1 cellular context compared by ENCODE assay signal in the genomic region with DNA sequence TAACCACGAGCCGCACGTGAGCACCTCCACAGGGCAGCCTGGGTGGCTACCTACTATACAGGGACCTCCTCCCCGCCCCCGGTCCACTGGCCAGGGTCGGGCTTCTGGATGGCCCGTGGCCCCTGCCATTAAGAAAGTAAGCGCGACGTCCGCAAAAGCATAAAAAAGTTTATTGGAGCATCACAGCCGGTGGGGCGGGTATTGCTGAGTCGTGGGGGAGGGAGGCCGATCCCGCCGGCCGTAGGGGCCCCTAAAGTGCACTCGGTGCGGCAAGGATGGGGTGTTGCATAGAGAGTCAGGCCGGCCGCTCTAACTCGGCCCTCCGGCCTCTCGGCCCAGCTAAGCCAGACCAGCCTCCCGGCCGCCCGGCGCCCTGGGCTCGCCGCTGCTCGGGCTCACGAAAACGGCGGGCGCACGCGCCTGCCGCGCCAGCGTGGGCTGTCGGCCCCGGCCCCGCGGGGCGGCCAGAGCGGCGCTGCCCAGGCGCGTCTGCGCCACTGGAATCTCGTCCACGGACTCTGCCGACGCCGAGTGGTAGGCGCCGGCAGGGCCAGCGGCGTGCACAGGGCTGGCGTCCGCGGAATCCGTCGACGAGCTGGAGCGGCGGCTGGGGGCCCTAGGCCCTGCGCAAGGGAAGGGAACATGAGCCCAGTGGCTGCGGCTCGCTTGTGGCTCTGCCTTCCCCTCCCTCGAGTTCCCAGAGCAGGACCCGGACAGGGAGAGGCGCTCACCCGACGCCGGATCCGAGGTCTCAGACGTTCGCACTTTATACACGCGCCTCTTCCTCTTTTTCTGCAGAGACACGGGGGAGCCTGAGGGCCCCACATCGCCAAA.
TF ChIP-seq lines count a peak whose summit lies in the region.

No MANE protein-coding gene starts in this region.

TF ChIP-seq in SK-N-SH, 30 proteins besides CTCF, POLR2A, EP300 and RAD21 (continued from another document):
- TF ChIP-seq, protein P1, sequence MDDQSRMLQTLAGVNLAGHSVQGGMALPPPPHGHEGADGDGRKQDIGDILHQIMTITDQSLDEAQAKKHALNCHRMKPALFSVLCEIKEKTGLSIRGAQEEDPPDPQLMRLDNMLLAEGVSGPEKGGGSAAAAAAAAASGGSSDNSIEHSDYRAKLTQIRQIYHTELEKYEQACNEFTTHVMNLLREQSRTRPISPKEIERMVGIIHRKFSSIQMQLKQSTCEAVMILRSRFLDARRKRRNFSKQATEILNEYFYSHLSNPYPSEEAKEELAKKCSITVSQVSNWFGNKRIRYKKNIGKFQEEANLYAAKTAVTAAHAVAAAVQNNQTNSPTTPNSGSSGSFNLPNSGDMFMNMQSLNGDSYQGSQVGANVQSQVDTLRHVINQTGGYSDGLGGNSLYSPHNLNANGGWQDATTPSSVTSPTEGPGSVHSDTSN (IDR thresholded peaks at IDR 0.05), result no peak
- TF ChIP-seq TAF1 (IDR thresholded peaks at IDR 0.05; ENCODE audit: borderline replicate concordance, low read depth, low read length), result no peak
- no peak for TF ChIP-seq SIN3A (IDR thresholded peaks at IDR 0.05; ENCODE audit: borderline replicate concordance, low read depth, low read length)
- TF ChIP-seq RXRA (IDR thresholded peaks at IDR 0.05; ENCODE audit: borderline replicate concordance, low read depth), result no peak
- no peak for TF ChIP-seq MXI1 (IDR thresholded peaks at IDR 0.05; ENCODE audit: low read depth, low read length)
- TF ChIP-seq ELF1 (IDR thresholded peaks at IDR 0.05), result no peak
- TF ChIP-seq, protein P2, sequence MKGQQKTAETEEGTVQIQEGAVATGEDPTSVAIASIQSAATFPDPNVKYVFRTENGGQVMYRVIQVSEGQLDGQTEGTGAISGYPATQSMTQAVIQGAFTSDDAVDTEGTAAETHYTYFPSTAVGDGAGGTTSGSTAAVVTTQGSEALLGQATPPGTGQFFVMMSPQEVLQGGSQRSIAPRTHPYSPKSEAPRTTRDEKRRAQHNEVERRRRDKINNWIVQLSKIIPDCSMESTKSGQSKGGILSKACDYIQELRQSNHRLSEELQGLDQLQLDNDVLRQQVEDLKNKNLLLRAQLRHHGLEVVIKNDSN (IDR thresholded peaks at IDR 0.05; ENCODE audit: borderline replicate concordance, low read depth), result no peak
- TF ChIP-seq GABPA (IDR thresholded peaks at IDR 0.05; ENCODE audit: low read depth), result no peak
- no peak for TF ChIP-seq JUND (IDR thresholded peaks at IDR 0.05)
- TF ChIP-seq, protein P3, sequence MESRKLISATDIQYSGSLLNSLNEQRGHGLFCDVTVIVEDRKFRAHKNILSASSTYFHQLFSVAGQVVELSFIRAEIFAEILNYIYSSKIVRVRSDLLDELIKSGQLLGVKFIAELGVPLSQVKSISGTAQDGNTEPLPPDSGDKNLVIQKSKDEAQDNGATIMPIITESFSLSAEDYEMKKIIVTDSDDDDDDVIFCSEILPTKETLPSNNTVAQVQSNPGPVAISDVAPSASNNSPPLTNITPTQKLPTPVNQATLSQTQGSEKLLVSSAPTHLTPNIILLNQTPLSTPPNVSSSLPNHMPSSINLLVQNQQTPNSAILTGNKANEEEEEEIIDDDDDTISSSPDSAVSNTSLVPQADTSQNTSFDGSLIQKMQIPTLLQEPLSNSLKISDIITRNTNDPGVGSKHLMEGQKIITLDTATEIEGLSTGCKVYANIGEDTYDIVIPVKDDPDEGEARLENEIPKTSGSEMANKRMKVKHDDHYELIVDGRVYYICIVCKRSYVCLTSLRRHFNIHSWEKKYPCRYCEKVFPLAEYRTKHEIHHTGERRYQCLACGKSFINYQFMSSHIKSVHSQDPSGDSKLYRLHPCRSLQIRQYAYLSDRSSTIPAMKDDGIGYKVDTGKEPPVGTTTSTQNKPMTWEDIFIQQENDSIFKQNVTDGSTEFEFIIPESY (IDR thresholded peaks at IDR 0.05; ENCODE audit: borderline replicate concordance, low read depth), result no peak
